Comparison of ENCODE assay signal across 9 cellular contexts in the genomic region with DNA sequence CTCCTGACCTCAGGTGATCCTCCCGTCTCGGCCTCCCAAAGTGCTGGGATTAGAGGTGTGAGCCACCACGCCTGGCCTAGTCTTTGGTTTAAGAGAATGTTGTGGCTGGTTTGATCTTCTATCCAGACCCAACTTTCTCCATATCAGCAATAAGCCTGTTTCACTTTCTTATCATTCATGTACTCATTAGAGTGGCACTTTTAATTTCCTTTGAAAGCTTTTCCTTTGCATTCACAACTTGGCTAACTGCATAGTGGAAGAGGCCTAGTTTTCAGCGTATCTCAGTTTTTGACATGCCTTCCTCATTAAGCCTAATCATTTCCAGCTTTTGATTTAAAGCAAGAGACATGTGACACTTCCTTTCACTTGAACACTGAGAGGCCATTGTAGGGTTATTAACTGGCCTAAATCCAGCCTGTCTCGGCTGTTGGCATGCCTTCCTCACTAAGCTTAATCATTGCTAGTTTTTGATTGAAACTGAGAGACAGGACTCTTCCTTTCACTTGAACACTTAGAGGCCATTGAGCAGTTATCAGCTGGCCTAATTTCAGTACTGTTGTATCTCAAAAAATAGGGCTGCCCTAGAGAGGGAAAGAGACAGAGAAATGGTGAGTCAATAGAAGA. TPM values are rescaled to one million over a fixed set of nuclear protein-coding genes. Genes with fewer than 3 reads are reported as not detected.
DNase-seq lines count a peak whose midpoint lies in the region; ATAC-seq, FAIRE-seq and TF ChIP-seq lines count a peak whose summit lies in the region.
"Had no signal": no experiment of that assay in that cellular context is flagged by ENCODE, and none has a peak within 500 bp of the region (broad histone marks: within the 10 kb centered on the region; RNA-seq: fewer than 3 reads in every experiment).

No MANE protein-coding gene starts in this region.

- no peaks in the 10 kb centered on the region for H3K27me3 Mint-ChIP-seq in mesothelial cell of epicardium (ENCODE audit: low read depth)
- H3K27me3 Mint-ChIP-seq in activated T-helper 1 cell treated with anti-CD3 and anti-CD28 coated beads, Interleukin-12 subunit alpha, Interleukin-12 subunit beta, Interleukin-2, Interleukin-4 antibody, amounts not matched to agents 30 ng/mL and 10 ng/mL and 1 ng/mL, durations not matched to agents 14 hours and 24 hours and 36 hours (ENCODE audit: insufficient read depth), result peaks cover 6% of the 10 kb centered on the region

- H3K27me3 ChIP-seq in A673 (replicated peaks; ENCODE audit: insufficient read depth, low read depth, low read length, poor library complexity) (no peaks in the 10 kb centered on the region), endothelial cell of umbilical vein (ENCODE audit: control insufficient read depth in 2 of 2, insufficient read depth in 2 of 2, low read length in 2 of 2) (no peaks in the 10 kb centered on the region)

- CTCF ChIA-PET in A673 (lab: Charles Lee) (interaction anchor here (0.6 to 2.7 kb wide), 2 partner anchors 11 to 39 kb away, joined by 4 to 13 read pairs; no protein-coding TSS in a partner anchor), endothelial cell of umbilical vein (lab: Charles Lee) (interaction anchor here (0.6 to 4.9 kb wide), 13 partner anchors 7 to 1065 kb away, joined by 3 to 43 read pairs (median 3); partner anchors contain the start of genes RPL3, SYNGR1 and TAB1)

- ATAC-seq in HG02678 (IDR thresholded peaks at IDR 0.05; ENCODE audit: unreplicated experiment) (peak; percentile 42), GM21447 (IDR thresholded peaks at IDR 0.05; ENCODE audit: unreplicated experiment) (no peak)

- peak overlapping the region; percentile 87 for H2AFZ ChIP-seq in endothelial cell of umbilical vein (ENCODE audit: low read depth, low read length)

- no peaks in the 10 kb centered on the region for H3K9me3 Mint-ChIP-seq in mesothelial cell of epicardium
- H3K9me3 Mint-ChIP-seq in activated T-helper 1 cell treated with anti-CD3 and anti-CD28 coated beads, Interleukin-12 subunit alpha, Interleukin-12 subunit beta, Interleukin-2, Interleukin-4 antibody, amounts not matched to agents 30 ng/mL and 10 ng/mL and 1 ng/mL, durations not matched to agents 14 hours and 24 hours and 36 hours, result no peaks in the 10 kb centered on the region

- BruUV-seq in A673 (replicated peaks; lab: Mats Ljungman, UMichigan), result no TSS peak
- BruUV-seq in endothelial cell of umbilical vein (replicated peaks; lab: Mats Ljungman, UMichigan), result no TSS peak

- no peaks in the 10 kb centered on the region for H3K36me3 Mint-ChIP-seq in mesothelial cell of epicardium
- no peaks in the 10 kb centered on the region for H3K36me3 Mint-ChIP-seq in activated T-helper 1 cell treated with anti-CD3 and anti-CD28 coated beads, Interleukin-12 subunit alpha, Interleukin-12 subunit beta, Interleukin-2, Interleukin-4 antibody, amounts not matched to agents 30 ng/mL and 10 ng/mL and 1 ng/mL, durations not matched to agents 14 hours and 24 hours and 36 hours (ENCODE audit: low read depth)

- TF ChIP-seq CTCF in A673 (conservative IDR thresholded peaks at IDR 0.05; ENCODE audit: low read depth, low read length) (no peak), endothelial cell of umbilical vein (IDR thresholded peaks at IDR 0.05; ENCODE audit: extremely low read depth in 1 of 2, insufficient read depth in 1 of 2, low read depth in 1 of 2, low read length in 2 of 2) (no peak), mesothelial cell of epicardium (IDR thresholded peaks at IDR 0.05; ENCODE audit: unreplicated experiment) (no peak)

- H4K20me1 ChIP-seq in endothelial cell of umbilical vein (replicated peaks; ENCODE audit: control insufficient read depth, extremely low read depth, insufficient read depth, low read length), result no peaks in the 10 kb centered on the region

- H3K9me1 ChIP-seq in endothelial cell of umbilical vein (replicated peaks; ENCODE audit: control insufficient read depth, extremely low read depth, insufficient read depth, low read length), result no peaks in the 10 kb centered on the region

- peak overlapping the region; percentile 83 for H3K27ac Mint-ChIP-seq in mesothelial cell of epicardium
- H3K27ac Mint-ChIP-seq in activated T-helper 1 cell treated with anti-CD3 and anti-CD28 coated beads, Interleukin-12 subunit alpha, Interleukin-12 subunit beta, Interleukin-2, Interleukin-4 antibody, amounts not matched to agents 30 ng/mL and 10 ng/mL and 1 ng/mL, durations not matched to agents 14 hours and 24 hours and 36 hours, result no peak overlapping the region

- H3K9ac ChIP-seq in endothelial cell of umbilical vein (replicated peaks; ENCODE audit: extremely low read depth, insufficient read depth, low read length), result no peak overlapping the region

- FAIRE-seq in endothelial cell of umbilical vein (lab: Jason Lieb, UNC), result peak; percentile 77

- no peak overlapping the region for H3K4me3 Mint-ChIP-seq in mesothelial cell of epicardium
- no peak overlapping the region for H3K4me3 Mint-ChIP-seq in activated T-helper 1 cell treated with anti-CD3 and anti-CD28 coated beads, Interleukin-12 subunit alpha, Interleukin-12 subunit beta, Interleukin-2, Interleukin-4 antibody, amounts not matched to agents 30 ng/mL and 10 ng/mL and 1 ng/mL, durations not matched to agents 14 hours and 24 hours and 36 hours

- H3K36me3 ChIP-seq in A673 (ENCODE audit: insufficient read depth, low read length, poor library complexity, severe bottlenecking) (no peaks in the 10 kb centered on the region), endothelial cell of umbilical vein (ENCODE audit: control insufficient read depth in 2 of 2, extremely low read depth in 1 of 2, insufficient read depth in 2 of 2, low read length in 2 of 2) (no peaks in the 10 kb centered on the region)

- dilution Hi-C loops in endothelial cell of umbilical vein (cut with MboI; ENCODE audit: extremely low pct_ligation_motif_present, low sequenced_read_pairs), result no loop called here

- POLR2A ChIA-PET in A673 (lab: Charles Lee; ENCODE audit: low non-redundant PET) (interaction anchor here (1.6 kb wide), 1 partner anchor 13 kb away, joined by 10 read pairs; the partner anchor contains the start of gene RPL3), endothelial cell of umbilical vein (lab: Charles Lee) (interaction anchor here (0.6 to 2.6 kb wide), 4 partner anchors 13 to 373 kb away, joined by 4 to 16 read pairs (median 6); partner anchors contain the start of gene RPL3)

- TF ChIP-seq POLR2A in endothelial cell of umbilical vein (IDR thresholded peaks at IDR 0.05; ENCODE audit: low read depth, low read length), result no peak

- peak overlapping the region; percentile 74 for H3K27ac ChIP-seq in A673 (ENCODE audit: low read depth, low read length, poor library complexity, severe bottlenecking)
- H3K27ac ChIP-seq in endothelial cell of umbilical vein (ENCODE audit: insufficient read depth, low read depth, low read length), result no peak overlapping the region
- H3K27ac ChIP-seq: C4-2B had no signal

- no peaks in the 10 kb centered on the region for H3K79me2 ChIP-seq in endothelial cell of umbilical vein (ENCODE audit: control insufficient read depth, insufficient read depth, low read length)

- peaks cover 20% of the 10 kb centered on the region for H3K4me1 Mint-ChIP-seq in mesothelial cell of epicardium
- H3K4me1 Mint-ChIP-seq in activated T-helper 1 cell treated with anti-CD3 and anti-CD28 coated beads, Interleukin-12 subunit alpha, Interleukin-12 subunit beta, Interleukin-2, Interleukin-4 antibody, amounts not matched to agents 30 ng/mL and 10 ng/mL and 1 ng/mL, durations not matched to agents 14 hours and 24 hours and 36 hours (ENCODE audit: low read depth), result no peaks in the 10 kb centered on the region

- DNase-seq in A673 (ENCODE audit: low spot score), result peak; percentile 84
- DNase-seq in endothelial cell of umbilical vein (ENCODE audit: low read depth, low spot score), result peak; percentile 81
- DNase-seq in mesothelial cell of epicardium (ENCODE audit: low spot score in 2 of 2, unreplicated experiment in 2 of 2), result no peak
- no peak for DNase-seq in activated T-helper 1 cell treated with anti-CD3 and anti-CD28 coated beads, Interleukin-12 subunit alpha, Interleukin-12 subunit beta, Interleukin-2, Interleukin-4 antibody, amounts not matched to agents 30 ng/mL and 10 ng/mL and 1 ng/mL, durations not matched to agents 14 hours and 24 hours and 36 hours (ENCODE audit: low spot score)
- no peak for DNase-seq in iPS-NIHi11 (ENCODE audit: low spot score)
- no peak for DNase-seq in HPDE6-E6E7 (ENCODE audit: extremely low spot score)

- no peak overlapping the region for H3K4me2 ChIP-seq in endothelial cell of umbilical vein (ENCODE audit: insufficient read depth, low read length)

- H3K4me1 ChIP-seq in A673 (ENCODE audit: insufficient read depth, low read length, poor library complexity, severe bottlenecking), result peaks cover 13% of the 10 kb centered on the region
- peaks cover 3% of the 10 kb centered on the region for H3K4me1 ChIP-seq in endothelial cell of umbilical vein (ENCODE audit: control insufficient read depth, extremely low read depth, insufficient read depth, low read length)

- H3K4me3 ChIP-seq in A673 (ENCODE audit: low read depth, low read length, poor library complexity, severe bottlenecking), result no peak overlapping the region
- no peak overlapping the region for H3K4me3 ChIP-seq in endothelial cell of umbilical vein (replicated peaks in 1 of 3; ENCODE audit: insufficient read depth in 1 of 3, low read depth in 1 of 3, low read length in 3 of 3)

- intact Hi-C loops in A673 (cut with micrococcal nuclease; ENCODE audit: unreplicated experiment), result no loop called here
- intact Hi-C loops in endothelial cell of umbilical vein (cut with micrococcal nuclease), result no loop called here
- intact Hi-C loops in activated T-helper 1 cell treated with anti-CD3 and anti-CD28 coated beads, Interleukin-12 subunit alpha, Interleukin-12 subunit beta, Interleukin-2, Interleukin-4 antibody, amounts not matched to agents 30 ng/mL and 10 ng/mL and 1 ng/mL, durations not matched to agents 14 hours and 24 hours and 36 hours (cut with micrococcal nuclease), result no loop called here

- H3K9me3 ChIP-seq in A673 (ENCODE audit: low read depth, low read length, poor library complexity, severe bottlenecking) (no peaks in the 10 kb centered on the region), endothelial cell of umbilical vein (replicated peaks; ENCODE audit: control insufficient read depth, insufficient read depth, low read length) (no peaks in the 10 kb centered on the region)

RNA-seq across cellular contexts. Expression of gene RPL3, which starts 13.1 kb away (rescaled TPM):
- total RNA-seq in A673 (2021) (1,117 and 1,141 TPM in 2 replicates), endothelial cell of umbilical vein (1,954 and 2,068 TPM in 2 replicates), mesothelial cell of epicardium (2,423 to 2,513 TPM (median 2,494 TPM) in 3 replicates)
- 3,568 and 4,065 TPM in 2 replicates for polyA plus RNA-seq in endothelial cell of umbilical vein
- 5,025 and 5,056 TPM in 2 replicates for polyA plus RNA-seq in endothelial cell of umbilical vein (2011; cell fraction: cytosol; rRNA removed)
- 2,447 and 2,853 TPM in 2 replicates for polyA plus RNA-seq in endothelial cell of umbilical vein (2011; cell fraction: nucleus; rRNA removed)
- polyA plus RNA-seq in endothelial cell of umbilical vein (2012), result 2,388 and 3,163 TPM in 2 replicates
- 1,732 and 1,760 TPM in 2 replicates for polyA minus RNA-seq in endothelial cell of umbilical vein
- polyA minus RNA-seq in endothelial cell of umbilical vein (2011; cell fraction: cytosol; rRNA and poly(A)+ RNA removed), result 1,163 TPM
- 461 and 707 TPM in 2 replicates for polyA minus RNA-seq in endothelial cell of umbilical vein (2011; cell fraction: nucleus; rRNA and poly(A)+ RNA removed)
- 1,905 and 1,941 TPM in 2 replicates for total RNA-seq in activated T-helper 1 cell treated with anti-CD3 and anti-CD28 coated beads, Interleukin-12 subunit alpha, Interleukin-12 subunit beta, Interleukin-2, Interleukin-4 antibody, amounts not matched to agents 30 ng/mL and 10 ng/mL and 1 ng/mL, durations not matched to agents 14 hours and 24 hours and 36 hours

RNA-seq across cellular contexts. Expression of gene SYNGR1, which starts 17.2 kb away (rescaled TPM):
- total RNA-seq in A673 (2021), result 31.7 and 36.7 TPM in 2 replicates
- 3.7 and 3.8 TPM in 2 replicates for total RNA-seq in endothelial cell of umbilical vein
- polyA plus RNA-seq in endothelial cell of umbilical vein, result 10.2 and 16.5 TPM in 2 replicates
- polyA plus RNA-seq in endothelial cell of umbilical vein (2011; cell fraction: cytosol; rRNA removed), result 4.1 and 8.8 TPM in 2 replicates
- 7.7 and 13.1 TPM in 2 replicates for polyA plus RNA-seq in endothelial cell of umbilical vein (2011; cell fraction: nucleus; rRNA removed)
- polyA plus RNA-seq in endothelial cell of umbilical vein (2012), result 7.7 and 11.3 TPM in 2 replicates
- 2.4 and 3.5 TPM in 2 replicates for polyA minus RNA-seq in endothelial cell of umbilical vein
- polyA minus RNA-seq in endothelial cell of umbilical vein (2011; cell fraction: cytosol; rRNA and poly(A)+ RNA removed), result 5.1 TPM
- polyA minus RNA-seq in endothelial cell of umbilical vein (2011; cell fraction: nucleus; rRNA and poly(A)+ RNA removed), result 2.1 and 5.6 TPM in 2 replicates
- 37.4 to 38.9 TPM (median 38.9 TPM) in 3 replicates for total RNA-seq in mesothelial cell of epicardium
- not detected in 2 replicates for total RNA-seq in activated T-helper 1 cell treated with anti-CD3 and anti-CD28 coated beads, Interleukin-12 subunit alpha, Interleukin-12 subunit beta, Interleukin-2, Interleukin-4 antibody, amounts not matched to agents 30 ng/mL and 10 ng/mL and 1 ng/mL, durations not matched to agents 14 hours and 24 hours and 36 hours

Comparison
In these comparisons a context has a peak if more than half of its experiments do, and no peak if none do; other contexts are left out.
1. DNase-seq: peak in A673 (single experiment) and endothelial cell of umbilical vein (single experiment); none in mesothelial cell of epicardium (0 of 2), activated T-helper 1 cell treated with anti-CD3 and anti-CD28 coated beads, Interleukin-12 subunit alpha, Interleukin-12 subunit beta, Interleukin-2, Interleukin-4 antibody, amounts not matched to agents 30 ng/mL and 10 ng/mL and 1 ng/mL, durations not matched to agents 14 hours and 24 hours and 36 hours (single experiment), iPS-NIHi11 (single experiment) and HPDE6-E6E7 (single experiment).